In the genomic region with DNA sequence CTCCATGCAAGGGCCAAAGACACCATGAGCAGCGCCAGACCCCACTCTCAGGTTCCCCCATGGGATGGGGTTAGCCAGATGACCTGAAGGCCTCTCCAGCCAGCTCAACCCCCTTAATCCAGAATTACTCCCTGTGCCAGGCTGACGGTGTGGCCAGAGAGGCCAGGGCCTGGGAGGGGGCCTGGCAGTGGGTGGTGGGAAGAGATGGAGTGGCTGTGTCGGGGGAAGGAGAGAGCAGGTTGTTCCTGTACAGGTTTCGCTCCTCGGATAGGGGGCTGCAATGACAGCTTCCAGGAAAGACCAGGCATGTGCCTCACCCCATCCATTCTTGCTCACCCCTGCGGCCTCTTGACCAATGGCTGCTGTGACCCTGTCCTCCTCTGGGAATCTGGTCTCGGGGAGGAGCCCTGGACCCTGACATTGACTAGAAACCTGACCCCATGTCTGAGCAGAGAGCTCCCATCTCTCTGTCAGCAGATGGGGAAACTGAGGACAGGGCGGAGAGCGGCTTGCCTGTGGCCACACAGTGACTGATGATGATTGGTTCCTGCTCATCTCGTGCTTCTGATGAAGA, we compare ENCODE assay signal across 16 cellular contexts.
"Had no signal": no experiment of that assay in that cellular context is flagged by ENCODE, and none has a peak within 500 bp of the region (broad histone marks: within the 10 kb centered on the region; RNA-seq: fewer than 3 reads in every experiment).

No MANE protein-coding gene starts in this region.

- H3K4me1 ChIP-seq: parathyroid adenoma had no signal

- H3K9me3 Mint-ChIP-seq: activated CD4-positive, alpha-beta T cell treated with anti-CD3 and anti-CD28 coated beads, Interleukin-2, amount 10 ng/mL, durations not matched to agents 7 days and 5 days; dendritic cell treated with granulocyte-macrophage colony-stimulating factor and Interleukin-4, amounts not matched to agents 40 ng/mL and 50 ng/mL, for 4 days; memory B cell; naive thymus-derived CD4-positive, alpha-beta T cell; stimulated activated naive CD8-positive, alpha-beta T cell treated with anti-CD3 and anti-CD28 coated beads, Interleukin-15, Interleukin-2, amounts not matched to agents 100 ng/mL and 50 ng/mL, for 24 hours had no signal

- H3K36me3 ChIP-seq: esophagus muscularis mucosa, neutrophil, upper lobe of left lung had no signal

- H3K36me3 Mint-ChIP-seq: immature natural killer cell; memory B cell; naive thymus-derived CD4-positive, alpha-beta T cell had no signal

- ATAC-seq: activated CD8-positive, alpha-beta T cell treated with anti-CD3 and anti-CD28 coated beads, Interleukin-2, amount 10 ng/mL, durations not matched to agents 7 days and 5 days; mucosa of descending colon; naive thymus-derived CD4-positive, alpha-beta T cell had no signal

- H3K27ac Mint-ChIP-seq: activated CD4-positive, alpha-beta T cell treated with anti-CD3 and anti-CD28 coated beads, Interleukin-2, amount 10 ng/mL, durations not matched to agents 7 days and 5 days; activated CD8-positive, alpha-beta T cell treated with anti-CD3 and anti-CD28 coated beads, Interleukin-2, amount 10 ng/mL, durations not matched to agents 7 days and 5 days; dendritic cell treated with granulocyte-macrophage colony-stimulating factor and Interleukin-4, amounts not matched to agents 40 ng/mL and 50 ng/mL, for 4 days; immature natural killer cell; memory B cell; naive thymus-derived CD4-positive, alpha-beta T cell; stimulated activated naive CD8-positive, alpha-beta T cell treated with anti-CD3 and anti-CD28 coated beads, Interleukin-15, Interleukin-2, amounts not matched to agents 100 ng/mL and 50 ng/mL, for 24 hours had no signal

- H3K4me3 ChIP-seq: esophagus muscularis mucosa, mucosa of descending colon, upper lobe of left lung had no signal

- H3K27me3 Mint-ChIP-seq: activated CD4-positive, alpha-beta T cell treated with anti-CD3 and anti-CD28 coated beads, Interleukin-2, amount 10 ng/mL, durations not matched to agents 7 days and 5 days had no signal

- H3K27me3 ChIP-seq: upper lobe of left lung had no signal

- H3K9ac ChIP-seq: parathyroid adenoma had no signal

- H3K4me1 Mint-ChIP-seq: immature natural killer cell had no signal

- H3K9me3 ChIP-seq: esophagus muscularis mucosa, mucosa of descending colon, neutrophil, upper lobe of left lung had no signal

- DNase-seq: activated CD4-positive, alpha-beta T cell treated with anti-CD3 and anti-CD28 coated beads, Interleukin-2, amount 10 ng/mL, durations not matched to agents 7 days and 5 days; activated CD8-positive, alpha-beta T cell treated with anti-CD3 and anti-CD28 coated beads, Interleukin-2, amount 10 ng/mL, durations not matched to agents 7 days and 5 days; effector CD8-positive, alpha-beta T cell; immature natural killer cell; mucosa of descending colon; naive thymus-derived CD4-positive, alpha-beta T cell; SIG-M5; stimulated activated CD4-positive, alpha-beta T cell treated with anti-CD3 and anti-CD28 coated beads, Interleukin-12 subunit alpha, Interleukin-12 subunit beta, amount 100 ng/mL, for 4 hours; stimulated activated CD4-positive, alpha-beta T cell treated with anti-CD3 and anti-CD28 coated beads, Interleukin-2, amount 100 ng/mL, for 24 hours; upper lobe of left lung had no signal

- H3K27ac ChIP-seq: esophagus muscularis mucosa, neutrophil, parathyroid adenoma, upper lobe of left lung had no signal

- H3K4me3 Mint-ChIP-seq: activated CD4-positive, alpha-beta T cell treated with anti-CD3 and anti-CD28 coated beads, Interleukin-2, amount 10 ng/mL, durations not matched to agents 7 days and 5 days; activated CD8-positive, alpha-beta T cell treated with anti-CD3 and anti-CD28 coated beads, Interleukin-2, amount 10 ng/mL, durations not matched to agents 7 days and 5 days; dendritic cell treated with granulocyte-macrophage colony-stimulating factor and Interleukin-4, amounts not matched to agents 40 ng/mL and 50 ng/mL, for 4 days; immature natural killer cell; memory B cell; naive thymus-derived CD4-positive, alpha-beta T cell; stimulated activated naive CD8-positive, alpha-beta T cell treated with anti-CD3 and anti-CD28 coated beads, Interleukin-15, Interleukin-2, amounts not matched to agents 100 ng/mL and 50 ng/mL, for 24 hours had no signal
